In genomic region chr1:235079443-235079967, GRCh38 we compare ENCODE assay signal across 9 cellular contexts. TPM values are rescaled to one million over a fixed set of nuclear protein-coding genes. Genes with fewer than 3 reads are reported as not detected.
DNase-seq lines count a peak whose midpoint lies in the region; ATAC-seq lines count a peak whose summit lies in the region.
"Had no signal": no experiment of that assay in that cellular context is flagged by ENCODE, and none has a peak within 500 bp of the region (broad histone marks: within the 10 kb centered on the region; RNA-seq: fewer than 3 reads in every experiment).

No MANE protein-coding gene starts in this region.

- H3K4me1 ChIP-seq in mucosa of rectum (ENCODE audit: control insufficient read depth in 2 of 2, insufficient read depth in 2 of 2, low read length in 2 of 2): peaks cover 51 to 72% of the 10 kb centered on the region in 2 donors

- H3K27me3 ChIP-seq in mucosa of rectum (ENCODE audit: control insufficient read depth in 2 of 2, insufficient read depth in 2 of 2, low read length in 2 of 2): no peaks in the 10 kb centered on the region

- H3K9me3 ChIP-seq in mucosa of rectum (ENCODE audit: control insufficient read depth in 2 of 2, low read length in 2 of 2): no peaks in the 10 kb centered on the region

- H3K36me3 ChIP-seq in mucosa of rectum (ENCODE audit: control insufficient read depth in 2 of 2, insufficient read depth in 2 of 2, low read length in 2 of 2): no peaks in the 10 kb centered on the region

- DNase-seq in COLO668 (lab: John Stamatoyannopoulos, UW; ENCODE audit: unreplicated experiment) (peak; percentile 82), HT-29 (ENCODE audit: low spot score) (peak; percentile 93), amniotic epithelial cell (ENCODE audit: low read depth) (peak; percentile 76), Ammon's horn (ENCODE audit: low spot score) (no peak), T-cell (no peak)
- DNase-seq in activated CD8-positive, alpha-beta memory T cell treated with anti-CD3 and anti-CD28 coated beads, Interleukin-2, amount 50 U/mL, for 48 hours: no peak

- no peak for ATAC-seq in GM18511 (IDR thresholded peaks at IDR 0.05; ENCODE audit: unreplicated experiment)
- no peak for ATAC-seq in T-cell (replicated peaks in 1 of 4)

- CTCF ChIA-PET in T-cell (lab: Charles Lee): interaction anchor here in 1 of 2 donors (1.0 kb wide), 1 partner anchor 9 kb away, joined by 3 read pairs; no protein-coding TSS in a partner anchor

- no peaks in the 10 kb centered on the region for H3K27me3 Mint-ChIP-seq in T-cell

- no peak overlapping the region for H3K27ac Mint-ChIP-seq in T-cell

- peak overlapping the region; percentile 90 to 92 for H3K27ac ChIP-seq in mucosa of rectum (ENCODE audit: low read depth in 2 of 2, low read length in 2 of 2)
- H3K27ac ChIP-seq: SK-N-MC had no signal

- POLR2A ChIA-PET in T-cell (lab: Charles Lee): no interaction called here

- no peak overlapping the region for H3K4me3 Mint-ChIP-seq in T-cell

- peak overlapping the region; percentile 64 to 69 for H3K9ac ChIP-seq in mucosa of rectum (ENCODE audit: low read depth in 1 of 2, low read length in 2 of 2)

- peak overlapping the region in 1 of 2 donors; percentile 23 for H3K4me3 ChIP-seq in mucosa of rectum (ENCODE audit: low read length in 2 of 2)
- H3K4me3 ChIP-seq: SK-N-MC had no signal

- no peaks in the 10 kb centered on the region for H3K36me3 Mint-ChIP-seq in T-cell

- H3K9me3 Mint-ChIP-seq in T-cell: no peaks in the 10 kb centered on the region

- H3K4me1 Mint-ChIP-seq in T-cell: peaks cover 20 to 37% (median 29%) of the 10 kb centered on the region in 3 donors

RNA-seq across cellular contexts. Expression of gene TOMM20, which starts 49.1 kb away (rescaled TPM):
- total RNA-seq in HT-29 (2014; rRNA removed; shearing (Covaris generic)): 47.0 and 49.0 TPM in 2 replicates
- total RNA-seq in T-cell: 100 to 1,000 TPM in 4 of 5 donors, 10 to 100 TPM in 1; 81.7 to 115 (median 106) TPM

Comparison
In these comparisons a context has a peak if more than half of its experiments do, and no peak if none do; other contexts are left out.
1. DNase-seq: peak in COLO668 (single experiment), HT-29 (single experiment) and amniotic epithelial cell (single experiment); none in activated CD8-positive, alpha-beta memory T cell treated with anti-CD3 and anti-CD28 coated beads, Interleukin-2, amount 50 U/mL, for 48 hours (single experiment), Ammon's horn (single experiment) and T-cell (0 of 34).